8 cellular contexts compared by ENCODE assay signal in genomic region chr4:54322817-54323417, GRCh38.
DNase-seq lines count a peak whose midpoint lies in the region; ATAC-seq, FAIRE-seq and TF ChIP-seq lines count a peak whose summit lies in the region.

No MANE protein-coding gene starts in this region.

- DNase-seq in AG09319 (ENCODE audit: extremely low read depth, low read depth) (peak; percentile 12), NCI-H1694 treated with DMSO at 0.1 percent for 48 hours (lab: John Stamatoyannopoulos, UW) (peak; percentile 17), T-helper 9 cell (peak; percentile 8), cardiac fibroblast (ENCODE audit: low read depth in 2 of 2) (peak; percentile 67 to 75), keratinocyte (ENCODE audit: low read depth, low spot score) (peak; percentile 30)
- DNase-seq in stimulated activated CD4-positive, alpha-beta T cell treated with anti-CD3 and anti-CD28 coated beads, Interleukin-2, amount 100 ng/mL, for 24 hours, result peak; percentile 47 to 55

- peak; percentile 78 for TF ChIP-seq CTCF in AG09319 (IDR thresholded peaks at IDR 0.05; ENCODE audit: low read depth, low read length)
- peak; percentile 75 for TF ChIP-seq CTCF in cardiac fibroblast (IDR thresholded peaks at IDR 0.05; ENCODE audit: low read depth, low read length)
- peak; percentile 68 to 91 (median 89) for TF ChIP-seq CTCF in keratinocyte (optimal IDR thresholded peaks at IDR 0.05 in 1 of 3, IDR thresholded peaks at IDR 0.05 in 1 of 3, conservative IDR thresholded peaks at IDR 0.05 in 1 of 3; ENCODE audit: extremely low read depth in 1 of 3, insufficient read depth in 2 of 3, low read length in 3 of 3)

- FAIRE-seq in keratinocyte (lab: Jason Lieb, UNC), result peak; percentile 93

- no peak overlapping the region for H3K9ac ChIP-seq in keratinocyte (ENCODE audit: control insufficient read depth, extremely low read depth, insufficient read depth, low read length)

- dilution Hi-C loops in keratinocyte (cut with MboI; ENCODE audit: extremely low pct_ligation_motif_present, low sequenced_read_pairs), result no loop called here

- H3K79me2 ChIP-seq in keratinocyte (ENCODE audit: control insufficient read depth, insufficient read depth, low read length), result no peaks in the 10 kb centered on the region

- peaks cover 3% of the 10 kb centered on the region for H3K27me3 ChIP-seq in keratinocyte (ENCODE audit: control insufficient read depth, extremely low read depth, insufficient read depth, low read length)

- H3K4me3 ChIP-seq in cardiac fibroblast (replicated peaks in 1 of 2; ENCODE audit: low read depth in 2 of 2, low read length in 2 of 2), result no peak overlapping the region
- H3K4me3 ChIP-seq in keratinocyte (ENCODE audit: control insufficient read depth in 2 of 3, extremely low read depth in 1 of 3, insufficient read depth in 2 of 3, low read depth in 1 of 3, low read length in 3 of 3), result no peak overlapping the region

- H4K20me1 ChIP-seq in keratinocyte (ENCODE audit: control insufficient read depth, extremely low read depth, insufficient read depth, low read length), result peaks cover 1% of the 10 kb centered on the region

- no peaks in the 10 kb centered on the region for H3K9me1 ChIP-seq in keratinocyte (ENCODE audit: control insufficient read depth, extremely low read depth, insufficient read depth, low read length)

- no peak overlapping the region for H3K27ac ChIP-seq in keratinocyte (ENCODE audit: control insufficient read depth, insufficient read depth, low read length)

- no peak overlapping the region for H3K4me2 ChIP-seq in keratinocyte (ENCODE audit: control insufficient read depth, extremely low read depth, insufficient read depth, low read depth, low read length)

- no peak overlapping the region for H2AFZ ChIP-seq in keratinocyte (ENCODE audit: control insufficient read depth, low read length)

- no peaks in the 10 kb centered on the region for H3K9me3 ChIP-seq in keratinocyte (ENCODE audit: control insufficient read depth, low read depth, low read length)

- H3K36me3 ChIP-seq in keratinocyte (ENCODE audit: control insufficient read depth in 2 of 2, extremely low read depth in 1 of 2, insufficient read depth in 2 of 2, low read length in 2 of 2), result no peaks in the 10 kb centered on the region

- ATAC-seq in GM18520 (IDR thresholded peaks at IDR 0.05; ENCODE audit: unreplicated experiment) (peak; percentile 70), HG02981 (IDR thresholded peaks at IDR 0.05; ENCODE audit: unreplicated experiment) (peak; percentile 69)

- no peaks in the 10 kb centered on the region for H3K4me1 ChIP-seq in keratinocyte (ENCODE audit: control insufficient read depth, extremely low read depth, insufficient read depth, low read length)

Comparison
In these comparisons a context has a peak if more than half of its experiments do, and no peak if none do; other contexts are left out.
1. DNase-seq: peak in every context shown above with its lines; median percentile 71 in cardiac fibroblast; 51 in stimulated activated CD4-positive, alpha-beta T cell treated with anti-CD3 and anti-CD28 coated beads, Interleukin-2, amount 100 ng/mL, for 24 hours; 30 in keratinocyte; 17 in NCI-H1694 treated with DMSO at 0.1 percent for 48 hours; 12 in AG09319; 8 in T-helper 9 cell.